In genomic region chrX:149504915-149505651, GRCh38 we compare ENCODE assay signal across 8 cellular contexts. TPM values are rescaled to one million over a fixed set of nuclear protein-coding genes. Genes with fewer than 3 reads are reported as not detected.
DNase-seq lines count a peak whose midpoint lies in the region; ATAC-seq and TF ChIP-seq lines count a peak whose summit lies in the region.

TSS of gene IDS (minus strand) at chrX:149505306. CDS start at chrX:149505137, 169 bp downstream.

- no peaks in the 10 kb centered on the region for H3K27me3 ChIP-seq in CD8-positive, alpha-beta memory T cell (ENCODE audit: insufficient read depth, low read length, poor library complexity, severe bottlenecking)
- H3K27me3 ChIP-seq in HL-60 (ENCODE audit: insufficient read depth, poor library complexity, severe bottlenecking): no peaks in the 10 kb centered on the region

- H3K4me3 Mint-ChIP-seq in CD8-positive, alpha-beta memory T cell: peak within 1 kb of the TSS; percentile 86 to 99 (median 93)

- H3K4me1 Mint-ChIP-seq in CD8-positive, alpha-beta memory T cell: peaks cover 21 to 36% (median 34%) of the 10 kb centered on the region in 3 donors

- DNase-seq in CD8-positive, alpha-beta memory T cell: peak; percentile 81 to 95 (median 84)
- peak; percentile 68 to 84 for DNase-seq in HL-60 (ENCODE audit: low read depth in 1 of 2, low spot score in 1 of 2)
- peak; percentile 2 for DNase-seq in NK-92 (lab: John Stamatoyannopoulos, UW; ENCODE audit: unreplicated experiment)
- DNase-seq in activated CD8-positive, alpha-beta memory T cell treated with anti-CD3 and anti-CD28 coated beads for 1 hour (ENCODE audit: extremely low read depth in 1 of 2, low read depth in 1 of 2): peak; percentile 64 to 76
- peak; percentile 82 for DNase-seq in effector CD4-positive, alpha-beta T cell
- peak; percentile 87 to 90 for DNase-seq in lung microvascular endothelial cell (ENCODE audit: low read depth in 2 of 2)
- peak; percentile 57 to 66 (median 66) for DNase-seq in stimulated activated CD4-positive, alpha-beta T cell treated with anti-CD3 and anti-CD28 coated beads, TNF-alpha, amount 100 ng/mL, for 4 hours (ENCODE audit: low read depth in 3 of 3)

- ATAC-seq in GM19463 (IDR thresholded peaks at IDR 0.05; ENCODE audit: unreplicated experiment): peak; percentile 71

- no peaks in the 10 kb centered on the region for H3K9me3 ChIP-seq in CD8-positive, alpha-beta memory T cell (ENCODE audit: low read length)

- CTCF ChIA-PET in CD8-positive, alpha-beta memory T cell (lab: Charles Lee): interaction anchor here (1.2 to 3.6 kb wide), 4 partner anchors 9 to 35 kb away, joined by 3 to 25 read pairs (median 4); partner anchors contain the start of gene EOLA1

- H3K36me3 Mint-ChIP-seq in CD8-positive, alpha-beta memory T cell: peaks cover 0 to 33% (median 0%) of the 10 kb centered on the region in 3 donors

- peaks cover 33% of the 10 kb centered on the region for H3K4me1 ChIP-seq in CD8-positive, alpha-beta memory T cell (ENCODE audit: insufficient read depth, low read length)

- peaks cover 0 to 2% (median 0%) of the 10 kb centered on the region in 5 donors for H3K9me3 Mint-ChIP-seq in CD8-positive, alpha-beta memory T cell

- TF ChIP-seq CTCF in HL-60 (IDR thresholded peaks at IDR 0.05; ENCODE audit: insufficient read depth, low read length): no peak

- POLR2A ChIA-PET in CD8-positive, alpha-beta memory T cell (lab: Charles Lee): interaction anchor here (0.5 to 2.6 kb wide), 6 partner anchors 9 to 1593 kb away, joined by 3 to 25 read pairs (median 5); partner anchors contain the start of genes EOLA1, EOLA2 and FMR1

- H3K27ac Mint-ChIP-seq in CD8-positive, alpha-beta memory T cell: peak within 1 kb of the TSS; percentile 94 to 100 (median 99)

- H3K4me3 ChIP-seq in CD8-positive, alpha-beta memory T cell (ENCODE audit: low read length): peak within 1 kb of the TSS; percentile 85
- H3K4me3 ChIP-seq in HL-60 (replicated peaks; ENCODE audit: insufficient read depth, low read length): peak within 1 kb of the TSS; percentile 36

- H3K27me3 Mint-ChIP-seq in CD8-positive, alpha-beta memory T cell: peaks cover 0 to 16% of the 10 kb centered on the region in 2 donors

- H3K27ac ChIP-seq in CD8-positive, alpha-beta memory T cell (ENCODE audit: low read depth, low read length): peak within 1 kb of the TSS; percentile 99
- peak within 1 kb of the TSS; percentile 82 for H3K27ac ChIP-seq in HL-60 (replicated peaks)

- peaks cover 18% of the 10 kb centered on the region for H3K36me3 ChIP-seq in CD8-positive, alpha-beta memory T cell (ENCODE audit: insufficient read depth, low read length)

RNA-seq across cellular contexts. Expression of gene IDS, which starts in this region (rescaled TPM):
- 10 to 100 TPM; 84.6 to 86.0 TPM for total RNA-seq in CD8-positive, alpha-beta memory T cell
- 145 TPM for polyA plus RNA-seq in CD8-positive, alpha-beta memory T cell
- 13.7 and 24.2 TPM in 2 replicates for total RNA-seq in lung microvascular endothelial cell

Comparison
In these comparisons a context has a peak if more than half of its experiments do, and no peak if none do; other contexts are left out.
1. Peak in every context shown above with its lines: DNase-seq, ATAC-seq, H3K4me3 ChIP-seq and H3K27ac ChIP-seq.
2. DNase-seq: peak in every context shown above with its lines; median percentile 88 in lung microvascular endothelial cell; 84 in CD8-positive, alpha-beta memory T cell; 82 in effector CD4-positive, alpha-beta T cell; 76 in HL-60; 70 in activated CD8-positive, alpha-beta memory T cell treated with anti-CD3 and anti-CD28 coated beads for 1 hour; 66 in stimulated activated CD4-positive, alpha-beta T cell treated with anti-CD3 and anti-CD28 coated beads, TNF-alpha, amount 100 ng/mL, for 4 hours; 2 in NK-92.